ENCODE assay signal across 16 cellular contexts in genomic region chr1:204915856-204916485, GRCh38. TPM values are rescaled to one million over a fixed set of nuclear protein-coding genes. Genes with fewer than 3 reads are reported as not detected.
DNase-seq lines count a peak whose midpoint lies in the region; ATAC-seq, FAIRE-seq and TF ChIP-seq lines count a peak whose summit lies in the region.
"Had no signal": no experiment of that assay in that cellular context is flagged by ENCODE, and none has a peak within 500 bp of the region (broad histone marks: within the 10 kb centered on the region; RNA-seq: fewer than 3 reads in every experiment).

No MANE protein-coding gene starts in this region.

- intact Hi-C loops in colonic mucosa (cut with DNase I): no loop called here

- no peak for TF ChIP-seq CTCF in D721Med (IDR thresholded peaks at IDR 0.05; ENCODE audit: insufficient read depth, missing control alignments)
- TF ChIP-seq CTCF in colonic mucosa (IDR thresholded peaks at IDR 0.05): no peak

- H3K79me1 ChIP-seq in neuronal stem cell (ENCODE audit: low read depth, low read length): no peaks in the 10 kb centered on the region

- H2BK120ac ChIP-seq in neuronal stem cell (ENCODE audit: low read depth, low read length): no peak overlapping the region

- FAIRE-seq in D721Med (lab: Jason Lieb, UNC): peak; percentile 85

- H3K14ac ChIP-seq in neuronal stem cell (ENCODE audit: low read length): no peak overlapping the region

- no peak overlapping the region for H4K8ac ChIP-seq in neuronal stem cell (ENCODE audit: low read depth, low read length)

- WGBS in neuronal stem cell (ENCODE audit: extremely low coverage in 2 of 2, insufficient read length in 2 of 2, insufficient replicate concordance in 1 of 2), 2 donors: no CpG with 5 or more reads among the region's 5 CpGs

- H2BK12ac ChIP-seq in neuronal stem cell (ENCODE audit: low read length): no peak overlapping the region

- no peak overlapping the region for H2AK5ac ChIP-seq in neuronal stem cell (ENCODE audit: low read depth, low read length)

- H3K27ac ChIP-seq in colonic mucosa (peak overlapping the region; percentile 69), neuronal stem cell (replicated peaks; ENCODE audit: low read length) (no peak overlapping the region)
- H3K27ac ChIP-seq: vagina had no signal

- H2AFZ ChIP-seq in neuronal stem cell (ENCODE audit: low read length): no peak overlapping the region

- no peak overlapping the region for H3K4me3 ChIP-seq in colonic mucosa
- no peak overlapping the region for H3K4me3 ChIP-seq in neuronal stem cell (ENCODE audit: low read length in 2 of 2)
- H3K4me3 ChIP-seq: esophagus muscularis mucosa, vagina had no signal

- no peak for ATAC-seq in GM21717 (IDR thresholded peaks at IDR 0.05; ENCODE audit: unreplicated experiment)
- ATAC-seq in GM18867 (IDR thresholded peaks at IDR 0.05; ENCODE audit: unreplicated experiment): no peak
- ATAC-seq: stimulated activated naive CD8-positive, alpha-beta T cell treated with anti-CD3 and anti-CD28 coated beads, Interleukin-15, Interleukin-2, amounts not matched to agents 100 U/mL and 50 U/mL, for 24 hours had no signal

- no peak overlapping the region for H3K23ac ChIP-seq in neuronal stem cell (ENCODE audit: low read depth, low read length, poor library complexity)

- no peak for DNase-seq in D721Med (ENCODE audit: insufficient read length, low spot score)
- DNase-seq in M059J (ENCODE audit: low read depth): peak; percentile 52
- peak; percentile 50 for DNase-seq in colonic mucosa
- DNase-seq in neuronal stem cell (ENCODE audit: low spot score): no peak
- no peak for DNase-seq in NK-92 (lab: John Stamatoyannopoulos, UW; ENCODE audit: unreplicated experiment)
- DNase-seq in NCI-H1417 (lab: John Stamatoyannopoulos, UW): no peak
- DNase-seq: activated CD4-positive, alpha-beta T cell treated with anti-CD3 and anti-CD28 coated beads for 1 hour; naive B cell; NCI-H187; posterior cingulate gyrus; SHP77; stimulated activated naive CD8-positive, alpha-beta T cell treated with anti-CD3 and anti-CD28 coated beads, Interleukin-15, Interleukin-2, amounts not matched to agents 100 U/mL and 50 U/mL, for 24 hours had no signal

- H3K9me3 ChIP-seq in colonic mucosa (no peaks in the 10 kb centered on the region), neuronal stem cell (replicated peaks in 1 of 2; ENCODE audit: control insufficient read depth in 2 of 2, insufficient read depth in 1 of 2, low read depth in 1 of 2, low read length in 2 of 2) (peaks cover 0 to 5% of the 10 kb centered on the region in 2 donors)
- H3K9me3 ChIP-seq: esophagus muscularis mucosa had no signal

- no peak overlapping the region for H3K4ac ChIP-seq in neuronal stem cell (ENCODE audit: low read length)

- H2BK15ac ChIP-seq in neuronal stem cell (ENCODE audit: low read length): no peak overlapping the region

- no peak overlapping the region for H4K91ac ChIP-seq in neuronal stem cell (ENCODE audit: low read depth, low read length, poor library complexity)

- H3K36me3 ChIP-seq in colonic mucosa: no peaks in the 10 kb centered on the region
- H3K36me3 ChIP-seq in neuronal stem cell (replicated peaks in 1 of 2; ENCODE audit: control insufficient read depth in 2 of 2, insufficient read depth in 2 of 2, low read length in 2 of 2): no peaks in the 10 kb centered on the region
- H3K36me3 ChIP-seq: esophagus muscularis mucosa, vagina had no signal

- H3K4me2 ChIP-seq in neuronal stem cell (ENCODE audit: insufficient read depth, low read length, poor library complexity, severe bottlenecking): no peak overlapping the region

- H3K4me1 ChIP-seq in colonic mucosa (no peaks in the 10 kb centered on the region), neuronal stem cell (ENCODE audit: control insufficient read depth in 2 of 2, insufficient read depth in 1 of 2, low read depth in 1 of 2, low read length in 2 of 2) (peaks cover 0 to 8% of the 10 kb centered on the region in 2 donors)

- no peak overlapping the region for H2BK5ac ChIP-seq in neuronal stem cell (ENCODE audit: low read length)

- H3K9ac ChIP-seq in colonic mucosa (ENCODE audit: low read depth in 2 of 2, low read length in 2 of 2): no peak overlapping the region
- H3K9ac ChIP-seq in neuronal stem cell (ENCODE audit: low read depth, low read length, poor library complexity): no peak overlapping the region

- H3K27me3 ChIP-seq in colonic mucosa: no peaks in the 10 kb centered on the region
- peaks cover 0 to 3% (median 0%) of the 10 kb centered on the region in 3 experiments for H3K27me3 ChIP-seq in neuronal stem cell (ENCODE audit: control insufficient read depth in 3 of 3, insufficient read depth in 3 of 3, low read depth in 1 of 3, low read length in 3 of 3)
- H3K27me3 ChIP-seq: esophagus muscularis mucosa, vagina had no signal

- peak overlapping the region; percentile 70 for H3K18ac ChIP-seq in neuronal stem cell (ENCODE audit: low read length)

RNA-seq across cellular contexts. Expression of gene NFASC, which starts 45.3 kb away (rescaled TPM):
- 17.6 and 24.1 TPM in 2 replicates for total RNA-seq in M059J (2014; rRNA removed; shearing (Covaris generic))
- total RNA-seq in colonic mucosa: 10 to 100 TPM; 12.1 to 13.9 TPM
- 1.2 TPM for polyA plus RNA-seq in neuronal stem cell (2013, experiment 1 of 2)
- polyA plus RNA-seq in neuronal stem cell (2013, experiment 2 of 2): 1.2 TPM

Comparison
In these comparisons a context has a peak if more than half of its experiments do, and no peak if none do; other contexts are left out.
1. DNase-seq: peak in M059J (single experiment) and colonic mucosa (single experiment); none in D721Med (single experiment), neuronal stem cell (single experiment), NK-92 (single experiment) and NCI-H1417 (0 of 3).